ENCODE assay signal across 10 cellular contexts in genomic region chr1:45348966-45349677, GRCh38. TPM values are rescaled to one million over a fixed set of nuclear protein-coding genes. Genes with fewer than 3 reads are reported as not detected.
A peak's percentile ranks its signal among the peaks of the same experiment; 100 is the strongest.
DNase-seq lines count a peak whose midpoint lies in the region; ATAC-seq and TF ChIP-seq lines count a peak whose summit lies in the region.
"Had no signal": no experiment of that assay in that cellular context is flagged by ENCODE, and none has a peak within 500 bp of the region (broad histone marks: within the 10 kb centered on the region; RNA-seq: fewer than 3 reads in every experiment).

No MANE protein-coding gene starts in this region.

- H3K9ac ChIP-seq in neural progenitor cell: no peak overlapping the region

- H3K9me3 Mint-ChIP-seq in activated naive CD4-positive, alpha-beta T cell treated with anti-CD3 and anti-CD28 coated beads, Interleukin-2, amount 50 U/mL, for 24 hours: no peaks in the 10 kb centered on the region
- no peaks in the 10 kb centered on the region for H3K9me3 Mint-ChIP-seq in neural progenitor cell
- H3K9me3 Mint-ChIP-seq: activated naive CD4-positive, alpha-beta T cell treated with anti-CD3 and anti-CD28 coated beads for 36 hours had no signal

- H3K9me3 ChIP-seq in esophagus muscularis mucosa (no peaks in the 10 kb centered on the region), neural progenitor cell (ENCODE audit: low read depth) (no peaks in the 10 kb centered on the region), aorta (ENCODE audit: control insufficient read depth, low read length) (no peaks in the 10 kb centered on the region)

- no peaks in the 10 kb centered on the region for H3F3A ChIP-seq in neural progenitor cell (ENCODE audit: low read depth)

- no peaks in the 10 kb centered on the region for H4K20me1 ChIP-seq in neural progenitor cell (ENCODE audit: low read depth)

- TF ChIP-seq EP300 in esophagus muscularis mucosa (IDR thresholded peaks at IDR 0.05): no peak

- no peak for TF ChIP-seq POLR2A in esophagus muscularis mucosa (IDR thresholded peaks at IDR 0.05; ENCODE audit: low read depth)

- intact Hi-C loops in esophagus muscularis mucosa (cut with DNase I) (no loop called here), aorta (cut with DNase I) (no loop called here)

- no peak overlapping the region for H2AFZ ChIP-seq in neural progenitor cell (replicated peaks)

- H3K27me3 Mint-ChIP-seq in activated naive CD4-positive, alpha-beta T cell treated with anti-CD3 and anti-CD28 coated beads, Interleukin-2, amount 50 U/mL, for 24 hours: no peaks in the 10 kb centered on the region
- peaks cover 6% of the 10 kb centered on the region for H3K27me3 Mint-ChIP-seq in neural progenitor cell (ENCODE audit: insufficient read depth, low read depth)

- H3K36me3 ChIP-seq in esophagus muscularis mucosa: peaks cover 0 to 21% (median 18%) of the 10 kb centered on the region in 4 donors
- H3K36me3 ChIP-seq in neural progenitor cell: no peaks in the 10 kb centered on the region
- peaks cover 0 to 3% of the 10 kb centered on the region in 2 donors for H3K36me3 ChIP-seq in aorta (ENCODE audit: control insufficient read depth in 1 of 2, insufficient read depth in 2 of 2, low read length in 1 of 2)

- no peak for DNase-seq in activated naive CD4-positive, alpha-beta T cell treated with Interleukin-2 at 50 U/mL for 16 hours
- DNase-seq in esophagus muscularis mucosa (ENCODE audit: extremely low spot score): no peak
- no peak for DNase-seq in neural progenitor cell (ENCODE audit: low spot score)
- DNase-seq in aorta: no peak
- DNase-seq in amniotic stem cell (lab: John Stamatoyannopoulos, UW): no peak
- no peak for DNase-seq in iPS-NIHi11 (ENCODE audit: low spot score)
- no peak for DNase-seq in DMS79 (lab: John Stamatoyannopoulos, UW)
- DNase-seq: activated naive CD4-positive, alpha-beta T cell treated with anti-CD3 and anti-CD28 coated beads for 36 hours; NCI-H774 had no signal

- H3K79me2 ChIP-seq in neural progenitor cell (ENCODE audit: low read depth): no peaks in the 10 kb centered on the region

- H3K4me3 ChIP-seq in esophagus muscularis mucosa (no peak overlapping the region), neural progenitor cell (no peak overlapping the region), aorta (ENCODE audit: low read length in 2 of 2) (no peak overlapping the region)

- H3K27ac ChIP-seq in esophagus muscularis mucosa (replicated peaks in 1 of 4) (peak overlapping the region; percentile 62 to 74 (median 72)), neural progenitor cell (no peak overlapping the region), aorta (ENCODE audit: low read depth in 1 of 2, low read length in 2 of 2) (peak overlapping the region in 1 of 2 donors; percentile 70)

- H3K27me3 ChIP-seq in esophagus muscularis mucosa (no peaks in the 10 kb centered on the region), neural progenitor cell (no peaks in the 10 kb centered on the region), aorta (ENCODE audit: control insufficient read depth in 1 of 2, insufficient read depth in 2 of 2, low read length in 1 of 2) (no peaks in the 10 kb centered on the region)

- peaks cover 2% of the 10 kb centered on the region for H3K36me3 Mint-ChIP-seq in activated naive CD4-positive, alpha-beta T cell treated with anti-CD3 and anti-CD28 coated beads, Interleukin-2, amount 50 U/mL, for 24 hours
- H3K36me3 Mint-ChIP-seq in neural progenitor cell: peaks cover 6% of the 10 kb centered on the region

- ATAC-seq in aorta (ENCODE audit: low FRiP score): peak; percentile 57

- WGBS in esophagus muscularis mucosa: 30% methylated on average over 3 of the region's 3 CpGs
- 30% methylated on average over 3 of the region's 3 CpGs for WGBS in aorta, 2 donors

- no peaks in the 10 kb centered on the region for H3K4me1 Mint-ChIP-seq in activated naive CD4-positive, alpha-beta T cell treated with anti-CD3 and anti-CD28 coated beads, Interleukin-2, amount 50 U/mL, for 24 hours
- no peaks in the 10 kb centered on the region for H3K4me1 Mint-ChIP-seq in neural progenitor cell

- no peak overlapping the region for H3K4me3 Mint-ChIP-seq in activated naive CD4-positive, alpha-beta T cell treated with anti-CD3 and anti-CD28 coated beads, Interleukin-2, amount 50 U/mL, for 24 hours
- H3K4me3 Mint-ChIP-seq in neural progenitor cell: peak overlapping the region; percentile 47
- H3K4me3 Mint-ChIP-seq: activated naive CD4-positive, alpha-beta T cell treated with anti-CD3 and anti-CD28 coated beads for 36 hours had no signal

- no peak overlapping the region for H3K4me2 ChIP-seq in neural progenitor cell

- H3K4me1 ChIP-seq in esophagus muscularis mucosa (peaks cover 19 to 25% (median 22%) of the 10 kb centered on the region in 4 donors), neural progenitor cell (no peaks in the 10 kb centered on the region), aorta (ENCODE audit: control insufficient read depth in 1 of 2, insufficient read depth in 2 of 2, low read length in 2 of 2) (peaks cover 0 to 4% of the 10 kb centered on the region in 2 donors)

- peak overlapping the region; percentile 53 for H3K27ac Mint-ChIP-seq in activated naive CD4-positive, alpha-beta T cell treated with anti-CD3 and anti-CD28 coated beads, Interleukin-2, amount 50 U/mL, for 24 hours
- H3K27ac Mint-ChIP-seq in neural progenitor cell: no peak overlapping the region

- TF ChIP-seq CTCF in esophagus muscularis mucosa (IDR thresholded peaks at IDR 0.05) (no peak), neural progenitor cell (IDR thresholded peaks at IDR 0.05) (no peak)

RNA-seq across cellular contexts. Expression of gene MUTYH, which starts 8.9 kb away (rescaled TPM):
- total RNA-seq in esophagus muscularis mucosa: 10 to 100 TPM in 3 of 4 donors, 1 to 10 TPM in 1; 10.0 to 22.1 (median 14.9) TPM
- 48.2 and 89.7 TPM in 2 replicates for total RNA-seq in neural progenitor cell (ENCODE audit: low replicate concordance)
- total RNA-seq in aorta: 10 to 100 TPM; 19.8 to 28.8 TPM
- polyA plus RNA-seq in aorta: 10 to 100 TPM in 1 of 2 donors, 1 to 10 TPM in 1; 4.9 to 49.8 TPM

RNA-seq across cellular contexts. Expression of gene TOE1, which starts 9.2 kb away (rescaled TPM):
- 10 to 100 TPM in 1 of 4 donors, 1 to 10 TPM in 3; 5.0 to 11.8 (median 7.6) TPM for total RNA-seq in esophagus muscularis mucosa
- 6.1 and 10.7 TPM in 2 replicates for total RNA-seq in neural progenitor cell (ENCODE audit: low replicate concordance)
- 10 to 100 TPM in 1 of 2 donors, 1 to 10 TPM in 1; 6.9 to 10.6 TPM for total RNA-seq in aorta
- 1 to 10 TPM; 8.1 to 8.5 TPM for polyA plus RNA-seq in aorta

RNA-seq across cellular contexts. Expression of gene HPDL, which starts 22.4 kb away (rescaled TPM):
- total RNA-seq in esophagus muscularis mucosa (under 1 TPM in 2 of 4 donors, not detected in 2; 0.17 to 0.19 TPM), neural progenitor cell (ENCODE audit: low replicate concordance) (0.64 and 2.4 TPM in 2 replicates), aorta (under 1 TPM in 1 of 2 donors, not detected in 1; 0.36 TPM)
- not detected for polyA plus RNA-seq in aorta
